Comparison of ENCODE assay signal across 1 cellular context in genomic region chr4:1686440-1687036, GRCh38.
TF ChIP-seq lines count a peak whose summit lies in the region.

No MANE protein-coding gene starts in this region.

TF ChIP-seq in IMR-90, 13 proteins besides CTCF, POLR2A, EP300 and RAD21:
- no peak for TF ChIP-seq RFX5 (IDR thresholded peaks at IDR 0.05; ENCODE audit: low read depth, low read length)
- no peak for TF ChIP-seq FOS (IDR thresholded peaks at IDR 0.05; ENCODE audit: low read depth, low read length)
- TF ChIP-seq NFE2L2 (IDR thresholded peaks at IDR 0.05; ENCODE audit: low read depth, low read length), result no peak
- no peak for TF ChIP-seq MXI1 (IDR thresholded peaks at IDR 0.05; ENCODE audit: borderline replicate concordance, low read depth, low read length)
- no peak for TF ChIP-seq SMC3 (IDR thresholded peaks at IDR 0.05; ENCODE audit: low read depth, low read length)
- TF ChIP-seq MAFK (IDR thresholded peaks at IDR 0.05; ENCODE audit: low read depth, low read length), result no peak
- no peak for TF ChIP-seq CHD1 (IDR thresholded peaks at IDR 0.05; ENCODE audit: low read depth, low read length)
